31 cellular contexts compared by ENCODE assay signal in genomic region chr3:39028466-39028865, GRCh38. TPM values are rescaled to one million over a fixed set of nuclear protein-coding genes. Genes with fewer than 3 reads are reported as not detected.
"Had no signal": no experiment of that assay in that cellular context is flagged by ENCODE, and none has a peak within 500 bp of the region (broad histone marks: within the 10 kb centered on the region; RNA-seq: fewer than 3 reads in every experiment).

No MANE protein-coding gene starts in this region.

- H3K4me1 ChIP-seq: neural progenitor cell, prostate gland, sigmoid colon, spleen, testis, tibial artery, upper lobe of left lung had no signal

- H3K4me3 ChIP-seq: heart right ventricle, mucosa of descending colon, neural progenitor cell, prostate gland, sigmoid colon, skin epidermis, spleen, testis, tibial artery, upper lobe of left lung had no signal

- H3K27me3 ChIP-seq: heart right ventricle, neural progenitor cell, sigmoid colon, spleen, testis, tibial artery, upper lobe of left lung had no signal

- H3K4me1 Mint-ChIP-seq: endodermal cell; immature natural killer cell; mesothelial cell of epicardium; nephron; stimulated activated memory B cell treated with anti-CD40 and anti-IgM and Interleukin-4, amounts not matched to agents 10 μg/mL and 1 μg/mL and 100 μg/mL, for 72 hours had no signal

- H3K27ac Mint-ChIP-seq: endodermal cell; immature natural killer cell; mesothelial cell of epicardium; naive B cell; nephron; neural progenitor cell; stimulated activated memory B cell treated with anti-CD40 and anti-IgM and Interleukin-4, amounts not matched to agents 10 μg/mL and 1 μg/mL and 100 μg/mL, for 72 hours had no signal

- H3K4me3 Mint-ChIP-seq: endodermal cell; immature natural killer cell; mesothelial cell of epicardium; naive B cell; nephron; neural progenitor cell; stimulated activated memory B cell treated with anti-CD40 and anti-IgM and Interleukin-4, amounts not matched to agents 10 μg/mL and 1 μg/mL and 100 μg/mL, for 72 hours had no signal

- H3K9ac ChIP-seq: neural progenitor cell had no signal

- H3K9me3 ChIP-seq: heart right ventricle, mucosa of descending colon, prostate gland, sigmoid colon, spleen, testis, tibial artery, upper lobe of left lung had no signal

- H3K9me3 Mint-ChIP-seq: endodermal cell; immature natural killer cell; mesothelial cell of epicardium; naive B cell; nephron; neural progenitor cell; stimulated activated memory B cell treated with anti-CD40 and anti-IgM and Interleukin-4, amounts not matched to agents 10 μg/mL and 1 μg/mL and 100 μg/mL, for 72 hours had no signal

- H3K36me3 Mint-ChIP-seq: immature natural killer cell; mesothelial cell of epicardium; naive B cell; neural progenitor cell; stimulated activated memory B cell treated with anti-CD40 and anti-IgM and Interleukin-4, amounts not matched to agents 10 μg/mL and 1 μg/mL and 100 μg/mL, for 72 hours had no signal

- H3K27ac ChIP-seq: epithelial cell of prostate, heart right ventricle, neural progenitor cell, prostate gland, sigmoid colon, skin epidermis, spleen, testis, tibial artery, upper lobe of left lung had no signal

- H3K36me3 ChIP-seq: heart right ventricle, neural progenitor cell, prostate gland, sigmoid colon, spleen, tibial artery, upper lobe of left lung had no signal

- ATAC-seq: esophagus mucosa; mucosa of descending colon; stimulated activated memory B cell treated with anti-CD40 and anti-IgM and Interleukin-4, amounts not matched to agents 10 μg/mL and 1 μg/mL and 100 μg/mL, for 72 hours; stimulated activated naive CD8-positive, alpha-beta T cell treated with anti-CD3 and anti-CD28 coated beads, Interleukin-15, Interleukin-2, amounts not matched to agents 100 U/mL and 50 U/mL, for 24 hours had no signal

- DNase-seq: central memory CD4-positive, alpha-beta T cell; effector CD8-positive, alpha-beta T cell; endodermal cell; foreskin melanocyte; glutamatergic neuron; heart right ventricle; hypothalamus; immature natural killer cell; islet precursor cell; kidney glomerular epithelial cell; mesenchymal stem cell; mucosa of descending colon; naive B cell; right cardiac atrium; sigmoid colon; spleen; stimulated activated CD4-positive, alpha-beta T cell treated with anti-CD3 and anti-CD28 coated beads, Interleukin-4, amount 100 ng/mL, for 4 hours; stimulated activated naive CD8-positive, alpha-beta T cell treated with anti-CD3 and anti-CD28 coated beads, Interleukin-15, Interleukin-2, amounts not matched to agents 100 U/mL and 50 U/mL, for 24 hours; substantia nigra; testis; tibial artery; upper lobe of left lung had no signal

- H3K4me2 ChIP-seq: neural progenitor cell had no signal

- H2AFZ ChIP-seq: neural progenitor cell had no signal

RNA-seq across cellular contexts. Expression of gene SCN11A, which starts 23.3 kb away (rescaled TPM):
- total RNA-seq: osteoblast had no signal
- polyA plus RNA-seq: immature natural killer cell, right cardiac atrium had no signal
